Comparison of ENCODE assay signal across 1 cellular context in the genomic region with DNA sequence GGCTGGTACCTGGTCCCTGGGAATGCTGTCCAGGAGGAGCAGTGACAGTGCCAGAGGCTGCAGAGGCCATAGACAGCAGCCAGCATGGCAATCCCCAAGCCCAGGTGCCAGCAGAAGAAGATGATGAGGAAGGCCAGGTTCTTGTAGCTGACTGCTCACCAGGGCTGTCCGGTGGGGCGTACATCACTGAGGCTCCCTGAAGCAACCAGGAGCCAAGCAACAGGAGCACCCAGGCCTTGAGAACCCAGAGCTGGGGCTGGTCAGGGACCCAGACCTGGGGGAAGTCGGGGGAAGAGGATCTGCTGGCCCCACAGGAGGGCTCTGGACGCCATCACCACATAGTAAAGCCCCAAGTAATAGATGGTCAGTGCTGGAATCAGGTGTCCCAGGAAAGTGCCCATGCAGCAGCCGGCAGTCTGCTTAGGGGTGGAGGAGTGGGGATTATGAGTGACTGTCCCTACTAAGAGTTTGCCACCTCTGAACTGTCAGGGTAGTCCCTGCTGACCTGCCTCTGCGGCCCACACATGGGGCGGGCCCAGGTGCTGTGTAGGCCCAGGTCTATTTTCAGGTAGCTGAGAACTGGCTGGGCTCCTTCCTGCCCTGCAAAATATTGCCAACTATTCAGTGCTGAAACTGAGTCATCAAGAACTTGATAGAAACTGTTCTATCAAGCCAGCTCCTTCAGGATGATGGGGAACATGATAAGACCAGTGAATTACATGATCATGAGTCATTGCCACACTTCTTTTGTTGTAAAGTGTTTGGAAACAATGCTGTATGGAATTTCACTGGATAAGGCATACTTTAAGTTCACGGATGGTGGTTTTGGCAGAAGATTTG.
TF ChIP-seq lines count a peak whose summit lies in the region.

No MANE protein-coding gene starts in this region.

TF ChIP-seq in WTC11, 78 proteins besides CTCF, POLR2A, EP300 and RAD21 (continued from another document):
- TF ChIP-seq, protein P1, sequence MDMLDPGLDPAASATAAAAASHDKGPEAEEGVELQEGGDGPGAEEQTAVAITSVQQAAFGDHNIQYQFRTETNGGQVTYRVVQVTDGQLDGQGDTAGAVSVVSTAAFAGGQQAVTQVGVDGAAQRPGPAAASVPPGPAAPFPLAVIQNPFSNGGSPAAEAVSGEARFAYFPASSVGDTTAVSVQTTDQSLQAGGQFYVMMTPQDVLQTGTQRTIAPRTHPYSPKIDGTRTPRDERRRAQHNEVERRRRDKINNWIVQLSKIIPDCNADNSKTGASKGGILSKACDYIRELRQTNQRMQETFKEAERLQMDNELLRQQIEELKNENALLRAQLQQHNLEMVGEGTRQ (CRISPR knock-in tag; IDR thresholded peaks at IDR 0.05), result no peak
- TF ChIP-seq TEAD4 (CRISPR knock-in tag; IDR thresholded peaks at IDR 0.05) (no peak), CBFB (CRISPR knock-in tag; IDR thresholded peaks at IDR 0.05; ENCODE audit: low read depth) (no peak), ELF4 (CRISPR knock-in tag; IDR thresholded peaks at IDR 0.05; ENCODE audit: low read depth) (no peak), SP1 (CRISPR knock-in tag; conservative IDR thresholded peaks at IDR 0.05) (no peak), ZNF263 (CRISPR knock-in tag; IDR thresholded peaks at IDR 0.05; ENCODE audit: low read depth) (no peak), JUN (CRISPR knock-in tag; IDR thresholded peaks at IDR 0.05) (no peak)
- TF ChIP-seq, protein P2, sequence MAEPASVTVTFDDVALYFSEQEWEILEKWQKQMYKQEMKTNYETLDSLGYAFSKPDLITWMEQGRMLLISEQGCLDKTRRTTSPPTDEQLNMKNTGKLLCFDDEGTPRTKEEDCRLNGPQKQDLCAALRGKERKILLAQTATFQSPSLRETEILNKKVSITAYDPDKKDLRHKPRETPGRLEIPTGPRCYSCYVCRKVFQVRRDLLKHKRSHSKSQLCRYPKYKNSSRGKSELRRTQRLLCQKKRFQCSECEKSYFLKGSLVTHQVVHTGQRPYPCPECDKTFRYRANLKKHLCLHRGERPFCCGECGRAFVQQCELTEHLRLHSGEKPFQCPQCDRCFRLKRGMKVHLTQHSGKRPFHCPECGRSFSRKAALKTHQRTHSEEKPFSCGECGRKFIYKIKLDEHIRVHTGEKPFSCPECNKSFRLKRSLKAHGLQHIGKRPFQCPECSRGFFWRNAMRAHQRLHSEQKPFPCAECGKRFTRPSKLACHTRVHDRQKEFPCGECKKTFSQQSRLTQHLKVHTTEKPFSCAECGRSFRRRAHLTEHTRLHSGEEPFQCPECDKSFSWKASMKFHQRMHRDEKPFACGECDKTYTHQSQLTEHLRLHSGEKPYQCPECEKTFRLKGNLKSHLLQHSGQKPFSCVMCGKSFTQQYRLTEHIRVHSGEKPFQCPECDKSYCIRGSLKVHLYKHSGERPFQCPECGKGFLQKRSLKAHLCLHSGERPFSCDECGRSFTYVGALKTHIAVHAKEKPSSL (CRISPR knock-in tag; conservative IDR thresholded peaks at IDR 0.05), result no peak
TF ChIP-seq in WTC11: peak in this region for 0.
